ENCODE assay signal across 14 cellular contexts in genomic region chr1:175174702-175175102, GRCh38. TPM values are rescaled to one million over a fixed set of nuclear protein-coding genes. Genes with fewer than 3 reads are reported as not detected.
DNase-seq lines count a peak whose midpoint lies in the region; ATAC-seq and TF ChIP-seq lines count a peak whose summit lies in the region.
"Had no signal": no experiment of that assay in that cellular context is flagged by ENCODE, and none has a peak within 500 bp of the region (broad histone marks: within the 10 kb centered on the region; RNA-seq: fewer than 3 reads in every experiment).

No MANE protein-coding gene starts in this region.

- H3K9me3 ChIP-seq in colonic mucosa: no peaks in the 10 kb centered on the region
- H3K9me3 ChIP-seq: breast epithelium had no signal

- ATAC-seq in GM19438 (IDR thresholded peaks at IDR 0.05; ENCODE audit: low read depth, unreplicated experiment) (peak; percentile 76), HG02970 (IDR thresholded peaks at IDR 0.05; ENCODE audit: low FRiP score, unreplicated experiment) (peak; percentile 73)
- ATAC-seq: activated T-cell treated with anti-CD3 and anti-CD28 coated beads, Interleukin-2, amount 50 U/mL, for 72 hours had no signal

- no peaks in the 10 kb centered on the region for H3K27me3 ChIP-seq in colonic mucosa
- H3K27me3 ChIP-seq: breast epithelium had no signal

- DNase-seq in GM10266 (ENCODE audit: extremely low spot score) (peak; percentile 48), NAMALWA (ENCODE audit: low spot score) (peak; percentile 56), colonic mucosa (no peak), NCI-H446 (lab: John Stamatoyannopoulos, UW) (no peak), GDM1 (lab: John Stamatoyannopoulos, UW) (no peak), T1000 (lab: John Stamatoyannopoulos, UW) (no peak)
- DNase-seq: activated T-cell treated with anti-CD3 and anti-CD28 coated beads, Interleukin-2, amount 50 U/mL, for 72 hours; islet precursor cell; NCI-H1105 treated with DMSO at 0.1 percent for 48 hours; stimulated activated CD4-positive, alpha-beta T cell treated with anti-CD3 and anti-CD28 coated beads, Interleukin-1b, Interleukin-23, amount 100 ng/mL, for 48 hours; T-helper 9 cell had no signal

- H3K4me1 ChIP-seq in colonic mucosa: peaks cover 5% of the 10 kb centered on the region
- H3K4me1 ChIP-seq: breast epithelium had no signal

- no peak overlapping the region for H3K4me3 ChIP-seq in colonic mucosa
- H3K4me3 ChIP-seq: breast epithelium had no signal

- H3K9ac ChIP-seq in colonic mucosa (ENCODE audit: low read depth in 2 of 2, low read length in 2 of 2): no peak overlapping the region

- H3K36me3 ChIP-seq in colonic mucosa: no peaks in the 10 kb centered on the region
- H3K36me3 ChIP-seq: breast epithelium had no signal

- no peak overlapping the region for H3K27ac ChIP-seq in colonic mucosa
- H3K27ac ChIP-seq: breast epithelium had no signal

- intact Hi-C loops in colonic mucosa (cut with DNase I): no loop called here

- TF ChIP-seq CTCF in GM10266 (IDR thresholded peaks at IDR 0.05; ENCODE audit: control insufficient read depth, insufficient read depth, low read depth, missing control alignments): no peak
- no peak for TF ChIP-seq CTCF in colonic mucosa (IDR thresholded peaks at IDR 0.05)

RNA-seq across cellular contexts. Expression of gene KIAA0040, which starts 17.9 kb away (rescaled TPM):
- 10 to 100 TPM; 14.0 to 23.7 TPM for total RNA-seq in colonic mucosa

Comparison
In these comparisons a context has a peak if more than half of its experiments do, and no peak if none do; other contexts are left out.
1. DNase-seq: peak in GM10266 (single experiment) and NAMALWA (single experiment); none in colonic mucosa (single experiment), NCI-H446 (0 of 2), GDM1 (single experiment) and T1000 (single experiment).